ENCODE assay signal across 1 cellular context in genomic region chr19:35671818-35672217, GRCh38.
TF ChIP-seq lines count a peak whose summit lies in the region.

No MANE protein-coding gene starts in this region.

TF ChIP-seq in K562, 482 proteins besides CTCF, POLR2A, EP300 and RAD21 (continued from another document and continues in another):
- TF ChIP-seq HMGXB4 (CRISPR knock-in tag; IDR thresholded peaks at IDR 0.05) (no peak), HDAC1 (IDR thresholded peaks at IDR 0.05) (peak in 1 of 2 experiments; percentile 84; a peak in 2 of 4 replicates), CBFA2T3 (IDR thresholded peaks at IDR 0.05) (peak; percentile 97), U2AF1 (optimal IDR thresholded peaks at IDR 0.05; ENCODE audit: low read depth, low read length) (no peak), CCNT2 (IDR thresholded peaks at IDR 0.05; ENCODE audit: borderline replicate concordance, extremely low read depth, insufficient read length, low read depth, low read length) (peak; percentile 30), RNF2 (IDR thresholded peaks at IDR 0.05) (peak; percentile 48; the same call in 1 of the 2 replicates), MNT (conservative IDR thresholded peaks at IDR 0.05) (peak; percentile 72 to 81), CREB1 (IDR thresholded peaks at IDR 0.05) (peak; percentile 41; the same call in 1 of the 2 replicates), CREB1 (CRISPR knock-in tag; IDR thresholded peaks at IDR 0.05) (no peak), TAF1 (IDR thresholded peaks at IDR 0.05; ENCODE audit: control insufficient read depth, extremely low read depth, insufficient read depth, low read length, severe bottlenecking) (peak; percentile 20), ARNT (IDR thresholded peaks at IDR 0.05) (peak; percentile 81; a peak in 2 of 4 replicates), HES1 (IDR thresholded peaks at IDR 0.05; ENCODE audit: low read depth) (peak; percentile 41; the same call in 1 of the 2 replicates), ZNF830 (CRISPR knock-in tag; IDR thresholded peaks at IDR 0.05) (no peak), MEF2A (IDR thresholded peaks at IDR 0.05; ENCODE audit: control insufficient read depth, low read depth, low read length) (0 out of 2 replicates have a peak, but pooled peaks have one; percentile 4), ESRRA (IDR thresholded peaks at IDR 0.05; ENCODE audit: borderline replicate concordance, low read depth) (no peak), MGA (IDR thresholded peaks at IDR 0.05) (peak; percentile 68), C11orf30 (IDR thresholded peaks at IDR 0.05; ENCODE audit: low read depth) (peak; percentile 92), CXXC5 (CRISPR knock-in tag; IDR thresholded peaks at IDR 0.05) (peak; percentile 89), ETV5 (CRISPR knock-in tag; IDR thresholded peaks at IDR 0.05; ENCODE audit: low read depth) (no peak), KLF10 (CRISPR knock-in tag; IDR thresholded peaks at IDR 0.05) (no peak), NFYB (IDR thresholded peaks at IDR 0.05; ENCODE audit: extremely low read depth, insufficient read length) (no peak), ZNF79 (CRISPR knock-in tag; IDR thresholded peaks at IDR 0.05; ENCODE audit: low read depth) (no peak), IFI16 (CRISPR knock-in tag; IDR thresholded peaks at IDR 0.05) (no peak), MLX (CRISPR knock-in tag; conservative IDR thresholded peaks at IDR 0.05) (no peak), L3MBTL2 (IDR thresholded peaks at IDR 0.05) (peak; percentile 80), TBL1XR1 (IDR thresholded peaks at IDR 0.05; ENCODE audit: low read length in 2 of 2) (peak in 1 of 2 experiments; percentile 61; a peak in 1 of 4 replicates), ZNF316 (IDR thresholded peaks at IDR 0.05) (peak; percentile 96), POLR3A (IDR thresholded peaks at IDR 0.05; ENCODE audit: borderline replicate concordance, extremely low read depth, insufficient read depth, insufficient read length) (no peak), TAL1 (IDR thresholded peaks at IDR 0.05) (peak; percentile 93), HNRNPK (IDR thresholded peaks at IDR 0.05; ENCODE audit: low read depth, low read length, poor library complexity, severe bottlenecking) (no peak), SLC30A9 (CRISPR knock-in tag; IDR thresholded peaks at IDR 0.05) (no peak), EP400 (IDR thresholded peaks at IDR 0.05) (peak; percentile 22; the same call in 1 of the 2 replicates), GATA2 (CRISPR knock-in tag; IDR thresholded peaks at IDR 0.05) (peak; percentile 83), RREB1 (CRISPR knock-in tag; IDR thresholded peaks at IDR 0.05) (no peak), BRF1 (IDR thresholded peaks at IDR 0.05; ENCODE audit: borderline replicate concordance, extremely low read depth, insufficient read length) (no peak), CBX3 (IDR thresholded peaks at IDR 0.05; ENCODE audit: borderline replicate concordance in 1 of 2, low read length in 2 of 2) (peak in 1 of 2 experiments; percentile 61; a peak in 1 of 3 replicates), ZNF143 (CRISPR knock-in tag; IDR thresholded peaks at IDR 0.05) (no peak), SRSF1 (IDR thresholded peaks at IDR 0.05; ENCODE audit: low read depth, low read length) (no peak), MYC (IDR thresholded peaks at IDR 0.05; ENCODE audit: low read depth, low read length) (peak; percentile 54; the same call in 1 of the 2 replicates), MYC (CRISPR knock-in tag; IDR thresholded peaks at IDR 0.05; ENCODE audit: borderline replicate concordance, low read depth) (no peak), ZBED1 (IDR thresholded peaks at IDR 0.05) (0 out of 2 replicates have a peak, but pooled peaks have one; percentile 45), KHSRP (IDR thresholded peaks at IDR 0.05) (0 out of 2 replicates have a peak, but pooled peaks have one; percentile 29), KDM1A (IDR thresholded peaks at IDR 0.05) (peak; percentile 83)
